7 cellular contexts compared by ENCODE assay signal in genomic region chr6:111985202-111985731, GRCh38.
DNase-seq lines count a peak whose midpoint lies in the region; TF ChIP-seq lines count a peak whose summit lies in the region.

No MANE protein-coding gene starts in this region.

- H3K27ac ChIP-seq in esophagus squamous epithelium = peak overlapping the region; percentile 62 to 71 (median 68)

- no peaks in the 10 kb centered on the region for H3K27me3 ChIP-seq in esophagus squamous epithelium

- 29 to 60% methylated on average over 4 of the region's 4 CpGs for WGBS in esophagus squamous epithelium, 2 donors

- DNase-seq in HT1080 (ENCODE audit: low read depth) = peak; percentile 92
- DNase-seq in esophagus squamous epithelium (lab: John Stamatoyannopoulos, UW) = no peak
- DNase-seq in stimulated activated CD4-positive, alpha-beta T cell treated with anti-CD3 and anti-CD28 coated beads, Interleukin-1b, Interleukin-23, amount 100 ng/mL, for 48 hours = peak; percentile 57
- no peak for DNase-seq in inferior parietal cortex (ENCODE audit: extremely low spot score)
- no peak for DNase-seq in GDM1 (lab: John Stamatoyannopoulos, UW)
- DNase-seq in NCI-H146 treated with DMSO at 0.1 percent for 48 hours (lab: John Stamatoyannopoulos, UW; ENCODE audit: unreplicated experiment) = no peak

- H3K27me3 Mint-ChIP-seq in T-helper 1 cell treated with Interleukin-12 subunit alpha and Interleukin-12 subunit beta and Interleukin-4 antibody, amounts not matched to agents 30 μg/mL and 1 μg/mL, for 36 hours (ENCODE audit: low read depth) = no peaks in the 10 kb centered on the region

- no peaks in the 10 kb centered on the region for H3K9me3 ChIP-seq in esophagus squamous epithelium

- peak in 1 of 6 experiments; percentile 5 for TF ChIP-seq CTCF in esophagus squamous epithelium (IDR thresholded peaks at IDR 0.05)

- H3K9me3 Mint-ChIP-seq in T-helper 1 cell treated with Interleukin-12 subunit alpha and Interleukin-12 subunit beta and Interleukin-4 antibody, amounts not matched to agents 30 μg/mL and 1 μg/mL, for 36 hours = no peaks in the 10 kb centered on the region

- H3K4me1 ChIP-seq in esophagus squamous epithelium = peaks cover 21 to 62% (median 25%) of the 10 kb centered on the region in 3 donors

- no peaks in the 10 kb centered on the region for H3K36me3 ChIP-seq in esophagus squamous epithelium

- no peak overlapping the region for H3K4me3 Mint-ChIP-seq in T-helper 1 cell treated with Interleukin-12 subunit alpha and Interleukin-12 subunit beta and Interleukin-4 antibody, amounts not matched to agents 30 μg/mL and 1 μg/mL, for 36 hours

- no peak for TF ChIP-seq POLR2A in esophagus squamous epithelium (IDR thresholded peaks at IDR 0.05)

- intact Hi-C loops in esophagus squamous epithelium (cut with DNase I) = no loop called here

- H3K36me3 Mint-ChIP-seq in T-helper 1 cell treated with Interleukin-12 subunit alpha and Interleukin-12 subunit beta and Interleukin-4 antibody, amounts not matched to agents 30 μg/mL and 1 μg/mL, for 36 hours (ENCODE audit: low read depth) = peaks cover 3% of the 10 kb centered on the region

- H3K4me3 ChIP-seq in esophagus squamous epithelium = no peak overlapping the region

- peaks cover 52% of the 10 kb centered on the region for H3K4me1 Mint-ChIP-seq in T-helper 1 cell treated with Interleukin-12 subunit alpha and Interleukin-12 subunit beta and Interleukin-4 antibody, amounts not matched to agents 30 μg/mL and 1 μg/mL, for 36 hours (ENCODE audit: low read depth)

- peak overlapping the region; percentile 3 for H3K27ac Mint-ChIP-seq in T-helper 1 cell treated with Interleukin-12 subunit alpha and Interleukin-12 subunit beta and Interleukin-4 antibody, amounts not matched to agents 30 μg/mL and 1 μg/mL, for 36 hours

Comparison
In these comparisons a context has a peak if more than half of its experiments do, and no peak if none do; other contexts are left out.
1. DNase-seq: peak in HT1080 (single experiment) and stimulated activated CD4-positive, alpha-beta T cell treated with anti-CD3 and anti-CD28 coated beads, Interleukin-1b, Interleukin-23, amount 100 ng/mL, for 48 hours (single experiment); none in esophagus squamous epithelium (single experiment), inferior parietal cortex (single experiment), GDM1 (single experiment) and NCI-H146 treated with DMSO at 0.1 percent for 48 hours (single experiment).